In the genomic region with DNA sequence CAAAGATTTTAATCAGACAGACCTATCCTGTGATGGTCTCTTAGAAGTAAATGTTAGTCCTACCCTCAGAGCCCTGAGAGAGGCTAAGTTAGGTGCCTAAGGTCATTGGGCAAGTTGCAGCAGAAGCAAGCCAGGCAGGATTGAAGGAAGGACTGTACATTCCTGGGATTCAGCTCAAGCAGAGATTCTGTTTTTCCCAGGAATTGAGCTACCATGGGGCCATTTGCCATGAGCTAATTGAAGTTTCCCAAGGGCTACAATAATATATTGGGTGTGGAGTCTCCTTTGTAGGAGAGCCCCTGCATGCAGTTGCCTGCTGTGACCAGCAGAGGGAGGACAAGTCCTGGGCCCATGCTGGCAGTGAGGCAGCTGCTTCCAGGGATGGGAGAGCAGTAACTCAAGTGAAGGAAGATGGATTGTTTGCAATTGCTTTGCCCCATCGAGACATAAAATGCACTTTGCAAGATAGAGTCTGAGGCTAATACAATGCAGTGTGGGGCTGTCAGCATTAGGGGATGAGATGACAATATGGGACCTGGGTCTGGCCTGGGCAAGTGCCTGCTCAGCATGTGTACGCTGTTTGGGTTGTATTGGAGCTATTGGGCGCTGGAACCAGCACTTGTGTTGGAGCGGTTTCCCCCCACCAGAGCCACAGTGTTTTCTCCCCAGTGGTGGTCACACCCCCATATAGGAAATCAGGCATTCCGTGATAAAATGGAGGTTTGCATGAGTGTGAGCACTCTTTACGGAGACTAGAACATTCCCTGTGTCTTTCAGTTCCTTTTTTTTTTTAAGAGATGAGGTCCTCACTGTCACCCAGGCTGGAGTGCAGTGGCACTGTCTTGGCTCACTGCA, we compare ENCODE assay signal across 8 cellular contexts. TPM values are rescaled to one million over a fixed set of nuclear protein-coding genes. Genes with fewer than 3 reads are reported as not detected.
DNase-seq lines count a peak whose midpoint lies in the region; ATAC-seq, FAIRE-seq and TF ChIP-seq lines count a peak whose summit lies in the region.

No MANE protein-coding gene starts in this region.

- WGBS in lung, 2 donors = 73% methylated on average over 6 of the region's 6 CpGs

- ATAC-seq in HG03175 (IDR thresholded peaks at IDR 0.05; ENCODE audit: unreplicated experiment) = peak; percentile 62
- ATAC-seq in lung (ENCODE audit: insufficient read depth, low FRiP score) = peak; percentile 88
- no peak for ATAC-seq in GM19324 (IDR thresholded peaks at IDR 0.05; ENCODE audit: low FRiP score, unreplicated experiment)

- no peaks in the 10 kb centered on the region for H3K4me1 ChIP-seq in lung (ENCODE audit: control insufficient read depth in 2 of 2, insufficient read depth in 2 of 2, low read length in 2 of 2)

- H3K27me3 ChIP-seq in lung (ENCODE audit: control insufficient read depth, insufficient read depth) = no peaks in the 10 kb centered on the region

- no peak overlapping the region for H3K4me3 ChIP-seq in lung

- peak; percentile 86 for FAIRE-seq in G401.6 (lab: Jason Lieb, UNC)

- peak; percentile 97 for TF ChIP-seq CTCF in lung (IDR thresholded peaks at IDR 0.05; ENCODE audit: control extremely low read depth, extremely low read depth)

- peak; percentile 80 for DNase-seq in NCI-H510A treated with DMSO at 0.1 percent for 48 hours (lab: John Stamatoyannopoulos, UW)
- DNase-seq in activated CD4-positive, alpha-beta T cell treated with anti-CD3 and anti-CD28 coated beads, Interleukin-2, amount 50 U/mL, for 1 hour = peak; percentile 72
- DNase-seq in dermis blood vessel endothelial cell = peak; percentile 85
- DNase-seq in lung (ENCODE audit: low spot score) = peak; percentile 71
- DNase-seq in stimulated activated CD8-positive, alpha-beta memory T cell treated with anti-CD3 and anti-CD28 coated beads, Interleukin-12 subunit alpha, Interleukin-12 subunit beta, amount 100 ng/mL, for 24 hours (ENCODE audit: extremely low read depth) = peak; percentile 19

- no peaks in the 10 kb centered on the region for H3K9me3 ChIP-seq in lung (ENCODE audit: control insufficient read depth in 2 of 2, insufficient read depth in 1 of 2, low read length in 1 of 2)

- peaks cover 0 to 10% of the 10 kb centered on the region in 2 donors for H3K36me3 ChIP-seq in lung (ENCODE audit: control insufficient read depth in 2 of 2, insufficient read depth in 2 of 2, low read length in 2 of 2)

- no peak overlapping the region for H3K27ac ChIP-seq in lung (ENCODE audit: low read depth in 1 of 2, low read length in 1 of 2)

RNA-seq across cellular contexts. Expression of gene DNMT3B, which starts 27.9 kb away (rescaled TPM):
- total RNA-seq in dermis blood vessel endothelial cell = 2.9 and 5.5 TPM in 2 replicates
- 1 to 10 TPM; 1.0 to 3.1 TPM for total RNA-seq in lung
- under 1 TPM; 0.31 to 0.79 TPM for polyA plus RNA-seq in lung

RNA-seq across cellular contexts. Expression of gene MAPRE1, which starts 29.6 kb away (rescaled TPM):
- total RNA-seq in dermis blood vessel endothelial cell (127 and 157 TPM in 2 replicates), lung (10 to 100 TPM; 78.5 to 90.6 TPM)
- polyA plus RNA-seq in lung = 10 to 100 TPM; 26.7 to 77.3 TPM

RNA-seq across cellular contexts. Expression of gene COMMD7, which starts 46.9 kb away (rescaled TPM):
- total RNA-seq in dermis blood vessel endothelial cell (24.4 and 28.1 TPM in 2 replicates), lung (10 to 100 TPM; 26.1 to 39.0 TPM)
- 10 to 100 TPM; 47.1 to 53.4 TPM for polyA plus RNA-seq in lung

Comparison
In these comparisons a context has a peak if more than half of its experiments do, and no peak if none do; other contexts are left out.
1. DNase-seq: peak in every context shown above with its lines; median percentile 85 in dermis blood vessel endothelial cell; 80 in NCI-H510A treated with DMSO at 0.1 percent for 48 hours; 72 in activated CD4-positive, alpha-beta T cell treated with anti-CD3 and anti-CD28 coated beads, Interleukin-2, amount 50 U/mL, for 1 hour; 71 in lung; 19 in stimulated activated CD8-positive, alpha-beta memory T cell treated with anti-CD3 and anti-CD28 coated beads, Interleukin-12 subunit alpha, Interleukin-12 subunit beta, amount 100 ng/mL, for 24 hours.